9 cellular contexts compared by ENCODE assay signal in genomic region chr16:89170346-89171215, GRCh38. TPM values are rescaled to one million over a fixed set of nuclear protein-coding genes. Genes with fewer than 3 reads are reported as not detected.
DNase-seq lines count a peak whose midpoint lies in the region; FAIRE-seq and TF ChIP-seq lines count a peak whose summit lies in the region.
"Had no signal": no experiment of that assay in that cellular context is flagged by ENCODE, and none has a peak within 500 bp of the region (broad histone marks: within the 10 kb centered on the region; RNA-seq: fewer than 3 reads in every experiment).

No MANE protein-coding gene starts in this region.

- H3K9me3 ChIP-seq in astrocyte (ENCODE audit: insufficient read depth, low read depth, low read length): no peaks in the 10 kb centered on the region

- peaks cover 6% of the 10 kb centered on the region for H3K4me1 ChIP-seq in astrocyte (ENCODE audit: insufficient read depth, low read length)

- DNase-seq in NCI-H146 (lab: John Stamatoyannopoulos, UW) (peak; percentile 71), astrocyte (ENCODE audit: low read depth) (no peak), myocyte (ENCODE audit: low read depth) (peak; percentile 33), glomerular visceral epithelial cell (ENCODE audit: extremely low spot score) (no peak), GM19240 (ENCODE audit: insufficient read length, low spot score) (no peak), 8988T (no peak)
- DNase-seq in stimulated activated CD4-positive, alpha-beta T cell treated with anti-CD3 and anti-CD28 coated beads, Interleukin-4, amount 100 ng/mL, for 24 hours: no peak

- H3K27ac Mint-ChIP-seq in astrocyte (ENCODE audit: unreplicated experiment): no peak overlapping the region

- H3K79me2 ChIP-seq in astrocyte (ENCODE audit: insufficient read depth, low read length): no peaks in the 10 kb centered on the region

- H3K27me3 ChIP-seq in astrocyte (ENCODE audit: insufficient read depth, low read length): no peaks in the 10 kb centered on the region

- no peaks in the 10 kb centered on the region for H3K36me3 Mint-ChIP-seq in astrocyte (ENCODE audit: low read depth, unreplicated experiment)

- H3K9ac ChIP-seq in astrocyte (ENCODE audit: low read length): no peak overlapping the region

- H3K4me3 ChIP-seq in astrocyte (ENCODE audit: insufficient read depth, low read depth, low read length): no peak overlapping the region

- H4K20me1 ChIP-seq in astrocyte (ENCODE audit: insufficient read depth, low read length): no peaks in the 10 kb centered on the region

- H2AFZ ChIP-seq in astrocyte (ENCODE audit: low read depth, low read length): peak overlapping the region; percentile 56

- TF ChIP-seq CTCF in GM12872 (IDR thresholded peaks at IDR 0.05; ENCODE audit: insufficient read depth, low read depth, low read length) (0 out of 3 replicates have a peak, but pooled peaks have one; percentile 4), astrocyte (IDR thresholded peaks at IDR 0.05; ENCODE audit: insufficient read depth, low read depth, low read length) (no peak)

- H3K9me3 Mint-ChIP-seq in astrocyte (ENCODE audit: unreplicated experiment): no peaks in the 10 kb centered on the region

- H3K27ac ChIP-seq in astrocyte (ENCODE audit: low read depth, low read length): no peak overlapping the region

- H3K36me3 ChIP-seq in astrocyte (ENCODE audit: insufficient read depth, low read length): no peaks in the 10 kb centered on the region

- peaks cover 3% of the 10 kb centered on the region for H3K4me1 Mint-ChIP-seq in astrocyte (ENCODE audit: low read depth, unreplicated experiment)

- peak overlapping the region; percentile 58 for H3K4me3 Mint-ChIP-seq in astrocyte (ENCODE audit: unreplicated experiment)

- no peak for FAIRE-seq in astrocyte (lab: Jason Lieb, UNC)

- H3K4me2 ChIP-seq in astrocyte (ENCODE audit: low read length): peak overlapping the region; percentile 54

- peaks cover 16% of the 10 kb centered on the region for H3K27me3 Mint-ChIP-seq in astrocyte (ENCODE audit: low read depth, unreplicated experiment)

RNA-seq across cellular contexts. Expression of gene CDH15, which starts 1.0 kb away (rescaled TPM):
- total RNA-seq in astrocyte: 0.17 and 0.18 TPM in 2 replicates
- 251 and 418 TPM in 2 replicates for total RNA-seq in myocyte
- 149 TPM for polyA plus RNA-seq in myocyte (2012)
- total RNA-seq: SK-MEL-5 had no signal

RNA-seq across cellular contexts. Expression of gene SLC22A31, which starts 29.8 kb away (rescaled TPM):
- 0.58 and 1.3 TPM in 2 replicates for total RNA-seq in astrocyte
- total RNA-seq in myocyte: 0.10 TPM in 1 of 2 replicates, not detected in the other
- polyA plus RNA-seq in myocyte (2012): 2.4 TPM
- total RNA-seq: SK-MEL-5 had no signal

RNA-seq across cellular contexts. Expression of gene ZNF778, which starts 46.9 kb away (rescaled TPM):
- 12.2 and 15.5 TPM in 2 replicates for total RNA-seq in astrocyte
- 14.6 and 20.0 TPM in 2 replicates for total RNA-seq in myocyte
- 5.3 TPM for polyA plus RNA-seq in myocyte (2012)

Comparison
In these comparisons a context has a peak if more than half of its experiments do, and no peak if none do; other contexts are left out.
1. DNase-seq: peak in NCI-H146 (single experiment) and myocyte (single experiment); none in astrocyte (single experiment), glomerular visceral epithelial cell (single experiment), GM19240 (single experiment), stimulated activated CD4-positive, alpha-beta T cell treated with anti-CD3 and anti-CD28 coated beads, Interleukin-4, amount 100 ng/mL, for 24 hours (single experiment) and 8988T (single experiment).
2. RNA of gene CDH15, which starts 1.0 kb away (total RNA-seq): 251 to 418 TPM in myocyte; 0.17 to 0.18 TPM in astrocyte; every median in the first group is over 100 times any median in the second.